Comparison of ENCODE assay signal across 17 cellular contexts in genomic region chr6:36788768-36789167, GRCh38. TPM values are rescaled to one million over a fixed set of nuclear protein-coding genes. Genes with fewer than 3 reads are reported as not detected.
A peak's percentile ranks its signal among the peaks of the same experiment; 100 is the strongest.
DNase-seq lines count a peak whose midpoint lies in the region; ATAC-seq, FAIRE-seq and TF ChIP-seq lines count a peak whose summit lies in the region.
"Had no signal": no experiment of that assay in that cellular context is flagged by ENCODE, and none has a peak within 500 bp of the region (broad histone marks: within the 10 kb centered on the region; RNA-seq: fewer than 3 reads in every experiment).

No MANE protein-coding gene starts in this region.

- no peak overlapping the region for H3K27ac ChIP-seq in HEK293 (ENCODE audit: extremely low read depth, low read depth, low read length)
- H3K27ac ChIP-seq in gastrocnemius medialis, result no peak overlapping the region
- H3K27ac ChIP-seq: suprapubic skin had no signal

- no peaks in the 10 kb centered on the region for H3K36me3 Mint-ChIP-seq in nephron (ENCODE audit: low read depth)
- H3K36me3 Mint-ChIP-seq: CD4-positive, alpha-beta memory T cell; natural killer cell had no signal

- peaks cover 10% of the 10 kb centered on the region for H3K27me3 Mint-ChIP-seq in nephron (ENCODE audit: low read depth)

- H3K9me3 ChIP-seq in HEK293 (ENCODE audit: control insufficient read depth, insufficient read depth, low read depth, low read length), result no peaks in the 10 kb centered on the region
- H3K9me3 ChIP-seq in gastrocnemius medialis, result no peaks in the 10 kb centered on the region
- H3K9me3 ChIP-seq: MG63, suprapubic skin had no signal

- TF ChIP-seq CTCF in HEK293 (tag by site-specific recombination; IDR thresholded peaks at IDR 0.05) (no peak), bronchial epithelial cell (IDR thresholded peaks at IDR 0.05; ENCODE audit: insufficient read depth, low read length, severe bottlenecking) (no peak), nephron (IDR thresholded peaks at IDR 0.05; ENCODE audit: unreplicated experiment in 3 of 3) (no peak), gastrocnemius medialis (IDR thresholded peaks at IDR 0.05 in 4 of 5, conservative IDR thresholded peaks at IDR 0.05 in 1 of 5) (no peak)

- H3K9me3 Mint-ChIP-seq in nephron, result peaks cover 4% of the 10 kb centered on the region
- H3K9me3 Mint-ChIP-seq: CD4-positive, alpha-beta memory T cell; central memory CD8-positive, alpha-beta T cell; natural killer cell had no signal

- POLR2A ChIA-PET in HEK293 (lab: Yijun Ruan, JAX), result no interaction called here

- H3K27me3 ChIP-seq in bronchial epithelial cell (ENCODE audit: control insufficient read depth, insufficient read depth, low read length) (peaks cover 18% of the 10 kb centered on the region), gastrocnemius medialis (no peaks in the 10 kb centered on the region)
- H3K27me3 ChIP-seq: MG63, suprapubic skin had no signal

- in situ Hi-C loops in gastrocnemius medialis (cut with MboI; ENCODE audit: low sequenced_read_pairs in 4 of 4), result no loop called here

- no peaks in the 10 kb centered on the region for H3K36me3 ChIP-seq in HEK293 (ENCODE audit: control insufficient read depth in 2 of 2, insufficient read depth in 1 of 2, low read length in 2 of 2)
- no peaks in the 10 kb centered on the region for H3K36me3 ChIP-seq in bronchial epithelial cell (ENCODE audit: control insufficient read depth, insufficient read depth, low read length)
- H3K36me3 ChIP-seq in gastrocnemius medialis, result no peaks in the 10 kb centered on the region
- H3K36me3 ChIP-seq: MG63, suprapubic skin had no signal

- H3K4me1 ChIP-seq in HEK293 (ENCODE audit: control insufficient read depth, insufficient read depth, low read length), result no peaks in the 10 kb centered on the region
- no peaks in the 10 kb centered on the region for H3K4me1 ChIP-seq in gastrocnemius medialis

- CTCF ChIA-PET in HEK293 (lab: Yijun Ruan, JAX), result interaction anchor here (0.5 to 5.2 kb wide), 6 partner anchors 21 to 536 kb away, joined by 3 to 28 read pairs (median 3); no protein-coding TSS in a partner anchor

- peak; percentile 12 for DNase-seq in EH (ENCODE audit: low read depth)
- peak; percentile 8 for DNase-seq in bronchial epithelial cell (ENCODE audit: low read depth)
- no peak for DNase-seq in gastrocnemius medialis
- DNase-seq in NOMO-1 (lab: John Stamatoyannopoulos, UW; ENCODE audit: unreplicated experiment in 2 of 2), result no peak
- no peak for DNase-seq in T1000 (lab: John Stamatoyannopoulos, UW)
- DNase-seq: HCEC 1CT, hippocampal formation, left ventricle myocardium superior, MG63, natural killer cell, NCI-H2171 treated with DMSO at 0.1 percent for 48 hours, T-helper 1 cell had no signal

- H3K4me1 Mint-ChIP-seq in nephron, result peaks cover 30% of the 10 kb centered on the region
- H3K4me1 Mint-ChIP-seq: central memory CD8-positive, alpha-beta T cell; natural killer cell had no signal

- intact Hi-C loops in gastrocnemius medialis (cut with DNase I; ENCODE audit: low total_unique reads), result no loop called here

- H3K27ac Mint-ChIP-seq in nephron, result peak overlapping the region; percentile 62 to 91 (median 77)
- H3K27ac Mint-ChIP-seq: CD4-positive, alpha-beta memory T cell; natural killer cell had no signal

- TF ChIP-seq POLR2A in gastrocnemius medialis (IDR thresholded peaks at IDR 0.05), result no peak

- no peak for FAIRE-seq in bronchial epithelial cell (lab: Jason Lieb, UNC)

- no peak overlapping the region for H3K4me3 ChIP-seq in HEK293 (ENCODE audit: low read depth, low read length)
- no peak overlapping the region for H3K4me3 ChIP-seq in bronchial epithelial cell (ENCODE audit: low read depth, low read length)
- no peak overlapping the region for H3K4me3 ChIP-seq in gastrocnemius medialis
- H3K4me3 ChIP-seq: MG63, suprapubic skin had no signal

- H3K4me3 Mint-ChIP-seq in nephron, result peak overlapping the region in 2 of 3 experiments; percentile 6 to 46
- H3K4me3 Mint-ChIP-seq: CD4-positive, alpha-beta memory T cell; central memory CD8-positive, alpha-beta T cell; natural killer cell had no signal

- no peak for ATAC-seq in gastrocnemius medialis
- ATAC-seq: left ventricle myocardium superior, natural killer cell had no signal

TF ChIP-seq in HEK293, 187 proteins besides CTCF, POLR2A, EP300 and RAD21:
- TF ChIP-seq KLF17 (tag by site-specific recombination; IDR thresholded peaks at IDR 0.05), result 0 out of 2 replicates have a peak, but pooled peaks have one; percentile 14
- TF ChIP-seq KLF1 (tag by site-specific recombination; IDR thresholded peaks at IDR 0.05), result peak; percentile 29; the same call in 1 of the 2 replicates
- no peak for TF ChIP-seq ZNF239 (tag by site-specific recombination; IDR thresholded peaks at IDR 0.05)
- peak; percentile 70 for TF ChIP-seq ZFHX2 (tag by site-specific recombination; conservative IDR thresholded peaks at IDR 0.05)
- TF ChIP-seq ZNF555 (tag by site-specific recombination; conservative IDR thresholded peaks at IDR 0.05), result no peak
- peak; percentile 48; the same call in 1 of the 2 replicates for TF ChIP-seq EGR2 (tag by site-specific recombination; IDR thresholded peaks at IDR 0.05; ENCODE audit: low read depth)
- no peak for TF ChIP-seq ZNF18 (tag by site-specific recombination; IDR thresholded peaks at IDR 0.05)

RNA-seq across cellular contexts. Expression of gene CPNE5, which starts 50.5 kb away (rescaled TPM):
- total RNA-seq in bronchial epithelial cell (not detected in 2 replicates), gastrocnemius medialis (under 1 TPM in 1 of 4 donors, not detected in 3; 0.11 TPM)

Comparison
In these comparisons a context has a peak if more than half of its experiments do, and no peak if none do; other contexts are left out.
1. DNase-seq: peak in EH (single experiment) and bronchial epithelial cell (single experiment); none in gastrocnemius medialis (0 of 2), NOMO-1 (0 of 2) and T1000 (single experiment).